16 cellular contexts compared by ENCODE assay signal in the genomic region with DNA sequence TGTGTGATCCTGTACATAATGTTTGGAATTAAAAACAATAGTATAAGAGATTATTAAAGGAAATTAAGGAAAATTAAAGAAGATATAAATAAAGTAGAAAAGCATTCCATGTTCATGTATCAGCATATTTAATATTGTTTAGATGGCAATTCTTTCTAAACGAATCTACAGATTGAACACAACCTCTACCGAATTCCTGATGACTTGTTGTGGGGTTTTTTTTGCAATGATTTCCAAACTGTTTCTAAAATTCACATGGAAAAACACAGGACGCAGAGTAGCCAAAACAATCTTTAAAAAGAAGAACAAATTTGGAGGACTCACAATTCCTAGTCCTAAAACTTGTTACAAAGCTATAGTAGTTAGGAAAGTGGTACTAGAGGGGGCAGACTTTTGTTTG.
DNase-seq lines count a peak whose midpoint lies in the region; ATAC-seq and TF ChIP-seq lines count a peak whose summit lies in the region.
"Had no signal": no experiment of that assay in that cellular context is flagged by ENCODE, and none has a peak within 500 bp of the region (broad histone marks: within the 10 kb centered on the region; RNA-seq: fewer than 3 reads in every experiment).

No MANE protein-coding gene starts in this region.

- H3K4me1 Mint-ChIP-seq in MCF 10A (ENCODE audit: insufficient read depth, unreplicated experiment) = peaks cover 13% of the 10 kb centered on the region
- H3K4me1 Mint-ChIP-seq: CD4-positive, CD25-positive, alpha-beta regulatory T cell; CD8-positive, alpha-beta memory T cell; GM23338 had no signal

- H3K36me3 Mint-ChIP-seq in MCF 10A (ENCODE audit: insufficient read depth, unreplicated experiment) = peaks cover 5% of the 10 kb centered on the region
- H3K36me3 Mint-ChIP-seq: CD4-positive, CD25-positive, alpha-beta regulatory T cell; CD8-positive, alpha-beta memory T cell had no signal

- H3K4me3 ChIP-seq in adipocyte (ENCODE audit: low read length) (no peak overlapping the region), hepatocyte (no peak overlapping the region), smooth muscle cell (no peak overlapping the region)
- H3K4me3 ChIP-seq: GM23338 had no signal

- peaks cover 8% of the 10 kb centered on the region for H3F3A ChIP-seq in smooth muscle cell (ENCODE audit: low read depth)

- H3K9me3 Mint-ChIP-seq in MCF 10A (ENCODE audit: unreplicated experiment) = peaks cover 11% of the 10 kb centered on the region

- ATAC-seq in HG02623 (IDR thresholded peaks at IDR 0.05; ENCODE audit: unreplicated experiment) = no peak
- ATAC-seq: GM23338 had no signal

- BruUV-seq in MCF 10A (replicated peaks; lab: Mats Ljungman, UMichigan) = no TSS peak

- H3K27ac Mint-ChIP-seq in MCF 10A (ENCODE audit: low read depth, unreplicated experiment) = no peak overlapping the region
- H3K27ac Mint-ChIP-seq: CD4-positive, CD25-positive, alpha-beta regulatory T cell; CD8-positive, alpha-beta memory T cell; GM23338; IgD-negative memory B cell had no signal

- CTCF ChIA-PET in MCF 10A (lab: Yijun Ruan, JAX) = no interaction called here

- peak overlapping the region; percentile 39 for H3K27ac ChIP-seq in hepatocyte
- peak overlapping the region; percentile 75 for H3K27ac ChIP-seq in smooth muscle cell (ENCODE audit: low read depth)

- intact Hi-C loops in MCF 10A (cut with micrococcal nuclease) = no loop called here

- H4K20me1 ChIP-seq in hepatocyte (ENCODE audit: insufficient read depth, poor library complexity, severe bottlenecking) (no peaks in the 10 kb centered on the region), smooth muscle cell (ENCODE audit: low read depth) (no peaks in the 10 kb centered on the region)

- no peaks in the 10 kb centered on the region for H3K27me3 Mint-ChIP-seq in MCF 10A (ENCODE audit: insufficient read depth, unreplicated experiment)
- H3K27me3 Mint-ChIP-seq: CD4-positive, CD25-positive, alpha-beta regulatory T cell; CD8-positive, alpha-beta memory T cell; IgD-negative memory B cell had no signal

- no peak for TF ChIP-seq CTCF in hepatocyte (IDR thresholded peaks at IDR 0.05; ENCODE audit: poor library complexity)
- no peak for TF ChIP-seq CTCF in smooth muscle cell (IDR thresholded peaks at IDR 0.05; ENCODE audit: borderline replicate concordance, insufficient read depth, poor library complexity, severe bottlenecking)
- no peak for TF ChIP-seq CTCF in MCF 10A (IDR thresholded peaks at IDR 0.05; ENCODE audit: unreplicated experiment)

- H3K4me1 ChIP-seq in adipocyte (ENCODE audit: control insufficient read depth, insufficient read depth, low read length) = peaks cover 15% of the 10 kb centered on the region
- no peaks in the 10 kb centered on the region for H3K4me1 ChIP-seq in hepatocyte (ENCODE audit: insufficient read depth)
- H3K4me1 ChIP-seq in smooth muscle cell (ENCODE audit: low read depth) = no peaks in the 10 kb centered on the region

- peaks cover 14% of the 10 kb centered on the region for H3K9me3 ChIP-seq in adipocyte (ENCODE audit: control insufficient read depth, low read length)
- no peaks in the 10 kb centered on the region for H3K9me3 ChIP-seq in hepatocyte (ENCODE audit: low read depth)
- H3K9me3 ChIP-seq in smooth muscle cell (replicated peaks; ENCODE audit: low read depth) = peaks cover under 1% of the 10 kb centered on the region
- H3K9me3 ChIP-seq: BE2C had no signal

- WGBS in hepatocyte (ENCODE audit: low lambda C conversion rate, missing lambda C conversion rate) = 94% methylated on average over 3 of the region's 3 CpGs
- WGBS in smooth muscle cell (ENCODE audit: low lambda C conversion rate) = 70% methylated on average over 3 of the region's 3 CpGs

- no peak overlapping the region for H3K9ac ChIP-seq in adipocyte (ENCODE audit: low read length)
- no peak overlapping the region for H3K9ac ChIP-seq in smooth muscle cell (ENCODE audit: low read depth)

- H3K79me2 ChIP-seq in hepatocyte = no peaks in the 10 kb centered on the region
- H3K79me2 ChIP-seq in smooth muscle cell (ENCODE audit: low read depth) = no peaks in the 10 kb centered on the region

- H3K4me2 ChIP-seq in hepatocyte = no peak overlapping the region
- H3K4me2 ChIP-seq in smooth muscle cell = peak overlapping the region; percentile 59
- H3K4me2 ChIP-seq: GM23338 had no signal

- no peaks in the 10 kb centered on the region for H3K36me3 ChIP-seq in adipocyte (ENCODE audit: control insufficient read depth, insufficient read depth, low read length, severe bottlenecking)
- no peaks in the 10 kb centered on the region for H3K36me3 ChIP-seq in hepatocyte (replicated peaks; ENCODE audit: insufficient read depth, low read depth)
- H3K36me3 ChIP-seq in smooth muscle cell (ENCODE audit: low read depth) = no peaks in the 10 kb centered on the region
- H3K36me3 ChIP-seq: BE2C had no signal

- peak; percentile 6 for DNase-seq in EL
- DNase-seq in adipocyte (ENCODE audit: low read depth) = peak; percentile 19
- no peak for DNase-seq in hepatocyte (ENCODE audit: low spot score)
- no peak for DNase-seq in smooth muscle cell (lab: John Stamatoyannopoulos, UW; ENCODE audit: unreplicated experiment)
- DNase-seq in MCF 10A (ENCODE audit: unreplicated experiment) = no peak
- DNase-seq in DMS 273 treated with DMSO at 0.1 percent for 48 hours (lab: John Stamatoyannopoulos, UW) = no peak
- DNase-seq: BE2C; C1 segment of cervical spinal cord; CD4-positive, CD25-positive, alpha-beta regulatory T cell; CD8-positive, alpha-beta memory T cell; COR-L47; DMS79 treated with DMSO at 0.1 percent for 48 hours; KBM-7 had no signal

- no peaks in the 10 kb centered on the region for H3K27me3 ChIP-seq in adipocyte (replicated peaks; ENCODE audit: control insufficient read depth, insufficient read depth, low read length)
- no peaks in the 10 kb centered on the region for H3K27me3 ChIP-seq in hepatocyte
- no peaks in the 10 kb centered on the region for H3K27me3 ChIP-seq in smooth muscle cell (ENCODE audit: low read depth)
- H3K27me3 ChIP-seq: BE2C had no signal

- H2AFZ ChIP-seq in hepatocyte = no peak overlapping the region
- no peak overlapping the region for H2AFZ ChIP-seq in smooth muscle cell (ENCODE audit: low read depth)
- H2AFZ ChIP-seq: GM23338 had no signal

- POLR2A ChIA-PET in MCF 10A (lab: Yijun Ruan, JAX) = no interaction called here

- H3K9me2 ChIP-seq in hepatocyte (replicated peaks; ENCODE audit: insufficient read depth) = no peaks in the 10 kb centered on the region

- no peak overlapping the region for H3K4me3 Mint-ChIP-seq in MCF 10A (ENCODE audit: unreplicated experiment)
- H3K4me3 Mint-ChIP-seq: CD4-positive, CD25-positive, alpha-beta regulatory T cell; CD8-positive, alpha-beta memory T cell; GM23338; IgD-negative memory B cell had no signal

Comparison
In these comparisons a context has a peak if more than half of its experiments do, and no peak if none do; other contexts are left out.
1. DNase-seq: peak in EL (single experiment) and adipocyte (single experiment); none in hepatocyte (single experiment), smooth muscle cell (single experiment), MCF 10A (single experiment) and DMS 273 treated with DMSO at 0.1 percent for 48 hours (single experiment).